Comparison of ENCODE assay signal across 12 cellular contexts in the genomic region with DNA sequence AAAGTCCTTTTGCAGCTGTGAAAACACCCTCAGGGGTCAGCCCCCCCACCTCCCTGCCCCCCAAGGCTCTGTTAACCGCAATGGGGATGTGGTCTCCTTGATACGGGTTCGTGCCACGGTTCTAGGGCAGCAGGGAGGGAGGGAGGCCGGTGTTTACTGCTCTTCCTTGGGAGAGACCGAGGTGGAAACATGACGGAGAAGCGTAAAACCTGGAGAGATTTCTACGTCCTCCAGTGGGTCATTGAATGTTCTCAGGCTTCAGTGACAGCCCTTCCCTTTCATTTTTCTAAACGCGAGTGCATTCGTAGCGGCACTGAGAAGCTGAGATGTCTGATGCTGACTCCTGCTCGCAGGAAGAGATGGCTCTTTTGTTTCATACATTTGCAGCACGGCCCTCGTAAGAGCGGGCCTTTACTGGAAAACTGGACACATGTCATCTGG. TPM values are rescaled to one million over a fixed set of nuclear protein-coding genes. Genes with fewer than 3 reads are reported as not detected.
DNase-seq lines count a peak whose midpoint lies in the region; ATAC-seq and TF ChIP-seq lines count a peak whose summit lies in the region.
"Had no signal": no experiment of that assay in that cellular context is flagged by ENCODE, and none has a peak within 500 bp of the region (broad histone marks: within the 10 kb centered on the region; RNA-seq: fewer than 3 reads in every experiment).

No MANE protein-coding gene starts in this region.

- ATAC-seq in left cardiac atrium (no peak), mucosa of descending colon (peak; percentile 24), GM18519 (IDR thresholded peaks at IDR 0.05; ENCODE audit: low FRiP score, unreplicated experiment) (no peak), GM18861 (IDR thresholded peaks at IDR 0.05; ENCODE audit: unreplicated experiment) (no peak), GM21529 (IDR thresholded peaks at IDR 0.05; ENCODE audit: unreplicated experiment) (no peak)

- H3K27ac ChIP-seq in right atrium auricular region, result no peak overlapping the region
- H3K27ac ChIP-seq: C4-2B had no signal

- intact Hi-C loops in left cardiac atrium (cut with DNase I) (no loop called here), mucosa of descending colon (cut with DNase I, micrococcal nuclease) (no loop called here)

- H3K36me3 ChIP-seq in right atrium auricular region (no peaks in the 10 kb centered on the region), mucosa of descending colon (ENCODE audit: low read depth) (no peaks in the 10 kb centered on the region)

- peak; percentile 53 for DNase-seq in right atrium auricular region (ENCODE audit: low spot score)
- DNase-seq in left cardiac atrium, result no peak
- peak; percentile 63 for DNase-seq in astrocyte of the spinal cord (ENCODE audit: low read depth, low spot score)
- DNase-seq in mucosa of descending colon, result peak in 1 of 3 donors; percentile 24
- DNase-seq in Kasumi-1 (lab: John Stamatoyannopoulos, UW), result no peak
- DNase-seq: activated effector memory CD4-positive, alpha-beta T cell treated with Interleukin-2 at 50 U/mL for 16 hours; HCEC 1CT; NCI-H226 had no signal

- H3K4me1 ChIP-seq in right atrium auricular region, result peaks cover 0 to 13% of the 10 kb centered on the region in 2 donors
- H3K4me1 ChIP-seq in mucosa of descending colon (ENCODE audit: low read depth), result no peaks in the 10 kb centered on the region

- H3K4me3 ChIP-seq in right atrium auricular region, result peak overlapping the region in 1 of 2 donors; percentile 10
- H3K4me3 ChIP-seq in astrocyte of the spinal cord (ENCODE audit: low read depth, low read length), result peak overlapping the region; percentile 10
- no peak overlapping the region for H3K4me3 ChIP-seq in mucosa of descending colon

- no peaks in the 10 kb centered on the region for H3K27me3 ChIP-seq in right atrium auricular region

- TF ChIP-seq CTCF in right atrium auricular region (IDR thresholded peaks at IDR 0.05) (no peak), astrocyte of the spinal cord (IDR thresholded peaks at IDR 0.05; ENCODE audit: low read depth, low read length) (no peak), mucosa of descending colon (IDR thresholded peaks at IDR 0.05) (no peak)

- H3K9me3 ChIP-seq in right atrium auricular region (no peaks in the 10 kb centered on the region), mucosa of descending colon (no peaks in the 10 kb centered on the region)

- in situ Hi-C loops in astrocyte of the spinal cord (cut with HindIII; ENCODE audit: low sequenced_read_pairs), result no loop called here

RNA-seq across cellular contexts. Expression of gene HDAC4, which starts 40.5 kb away (rescaled TPM):
- total RNA-seq in right atrium auricular region, result 10 to 100 TPM in 1 of 2 donors, 1 to 10 TPM in 1; 8.1 to 20.1 TPM
- 10 to 100 TPM; 25.6 to 31.2 TPM for total RNA-seq in left cardiac atrium
- 100 to 1,000 TPM in 1 of 3 donors, 10 to 100 TPM in 2; 41.4 to 147 (median 44.0) TPM for total RNA-seq in mucosa of descending colon

Comparison
In these comparisons a context has a peak if more than half of its experiments do, and no peak if none do; other contexts are left out.
1. DNase-seq: peak in right atrium auricular region (single experiment) and astrocyte of the spinal cord (single experiment); none in left cardiac atrium (single experiment) and Kasumi-1 (0 of 2).